19 cellular contexts compared by ENCODE assay signal in the genomic region with DNA sequence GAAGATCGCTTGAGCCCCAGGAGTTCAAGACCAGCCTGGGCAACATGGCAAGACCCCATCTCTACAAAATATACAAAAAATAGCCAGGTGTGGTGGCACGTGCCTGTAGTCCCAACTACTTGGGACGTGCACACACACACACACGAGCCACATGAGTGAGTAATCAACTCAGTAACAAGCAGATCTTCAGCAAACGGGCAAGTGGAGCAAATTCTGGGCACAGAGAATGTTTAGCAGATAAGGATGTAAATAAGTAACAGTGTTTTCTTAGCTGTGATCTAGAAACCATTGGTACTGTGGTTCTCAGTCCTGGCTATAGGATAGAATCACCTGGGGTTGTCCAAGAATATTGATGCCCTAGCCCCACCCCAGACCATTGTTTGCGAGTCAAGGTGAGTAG. TPM values are rescaled to one million over a fixed set of nuclear protein-coding genes. Genes with fewer than 3 reads are reported as not detected.
DNase-seq lines count a peak whose midpoint lies in the region; ATAC-seq and TF ChIP-seq lines count a peak whose summit lies in the region.
"Had no signal": no experiment of that assay in that cellular context is flagged by ENCODE, and none has a peak within 500 bp of the region (broad histone marks: within the 10 kb centered on the region; RNA-seq: fewer than 3 reads in every experiment).

No MANE protein-coding gene starts in this region.

- BruUV-seq in Caco-2 (replicated peaks; lab: Mats Ljungman, UMichigan) = no TSS peak

- H3K27ac ChIP-seq in cingulate gyrus (ENCODE audit: low read depth, low read length) = peak overlapping the region; percentile 90
- H3K27ac ChIP-seq: SJSA1 had no signal

- no peak for ATAC-seq in activated naive CD8-positive, alpha-beta T cell treated with anti-CD3 and anti-CD28 coated beads, Interleukin-2, amount 50 U/mL, for 24 hours
- no peak for ATAC-seq in naive thymus-derived CD8-positive, alpha-beta T cell
- ATAC-seq: GM12878 had no signal

- peak overlapping the region; percentile 79 for H3K27ac Mint-ChIP-seq in activated naive CD8-positive, alpha-beta T cell
- H3K27ac Mint-ChIP-seq in activated naive CD8-positive, alpha-beta T cell treated with anti-CD3 and anti-CD28 coated beads, Interleukin-2, amount 50 U/mL, for 24 hours = no peak overlapping the region
- H3K27ac Mint-ChIP-seq in naive thymus-derived CD8-positive, alpha-beta T cell = peak overlapping the region; percentile 44 to 97 (median 80)
- no peak overlapping the region for H3K27ac Mint-ChIP-seq in Caco-2 (ENCODE audit: unreplicated experiment)

- H3K36me3 Mint-ChIP-seq in activated naive CD8-positive, alpha-beta T cell = peaks cover 14% of the 10 kb centered on the region
- peaks cover 42% of the 10 kb centered on the region for H3K36me3 Mint-ChIP-seq in activated naive CD8-positive, alpha-beta T cell treated with anti-CD3 and anti-CD28 coated beads, Interleukin-2, amount 50 U/mL, for 24 hours (ENCODE audit: low read depth)
- peaks cover 5 to 73% (median 8%) of the 10 kb centered on the region in 3 donors for H3K36me3 Mint-ChIP-seq in naive thymus-derived CD8-positive, alpha-beta T cell
- peaks cover 18% of the 10 kb centered on the region for H3K36me3 Mint-ChIP-seq in Caco-2 (ENCODE audit: insufficient read depth, unreplicated experiment)

- no peak for DNase-seq in activated naive CD8-positive, alpha-beta T cell treated with anti-CD3 and anti-CD28 coated beads, Interleukin-2, amount 50 U/mL, for 24 hours
- no peak for DNase-seq in naive thymus-derived CD8-positive, alpha-beta T cell
- DNase-seq in Caco-2 = no peak
- DNase-seq in DMS153 treated with DMSO at 0.1 percent for 48 hours (lab: John Stamatoyannopoulos, UW; ENCODE audit: unreplicated experiment) = no peak
- no peak for DNase-seq in NCI-H226
- DNase-seq: AML-193, C1 segment of cervical spinal cord, DND-41, H7, Kasumi-1, NCI-H1694, NCI-H2081, NCI-H2171, NCI-H524 treated with DMSO at 0.1 percent for 48 hours, OCI-M1 had no signal

- no peaks in the 10 kb centered on the region for H3K27me3 ChIP-seq in Caco-2 (replicated peaks; ENCODE audit: control insufficient read depth, insufficient read depth, low read length)
- H3K27me3 ChIP-seq: SJSA1 had no signal

- POLR2A ChIA-PET in naive thymus-derived CD8-positive, alpha-beta T cell (lab: Charles Lee) = interaction anchor here (1.0 to 7.4 kb wide), 3 partner anchors 9 to 21 kb away, joined by 3 to 105 read pairs (median 3); no protein-coding TSS in a partner anchor
- POLR2A ChIA-PET in Caco-2 (lab: Charles Lee) = no interaction called here

- CTCF ChIA-PET in Caco-2 (lab: Charles Lee) = no interaction called here

- H3K4me3 ChIP-seq in Caco-2 (ENCODE audit: low read depth, low read length) = no peak overlapping the region
- H3K4me3 ChIP-seq: GM12878, SJSA1 had no signal

- no peaks in the 10 kb centered on the region for H3K9me3 ChIP-seq in Caco-2
- H3K9me3 ChIP-seq: SJSA1 had no signal

- no peaks in the 10 kb centered on the region for H3K27me3 Mint-ChIP-seq in activated naive CD8-positive, alpha-beta T cell
- no peaks in the 10 kb centered on the region for H3K27me3 Mint-ChIP-seq in activated naive CD8-positive, alpha-beta T cell treated with anti-CD3 and anti-CD28 coated beads, Interleukin-2, amount 50 U/mL, for 24 hours
- no peaks in the 10 kb centered on the region for H3K27me3 Mint-ChIP-seq in naive thymus-derived CD8-positive, alpha-beta T cell
- H3K27me3 Mint-ChIP-seq in Caco-2 (ENCODE audit: insufficient read depth, unreplicated experiment) = no peaks in the 10 kb centered on the region

- peaks cover 89% of the 10 kb centered on the region for H3K4me1 Mint-ChIP-seq in activated naive CD8-positive, alpha-beta T cell (ENCODE audit: low read depth)
- peaks cover 61% of the 10 kb centered on the region for H3K4me1 Mint-ChIP-seq in activated naive CD8-positive, alpha-beta T cell treated with anti-CD3 and anti-CD28 coated beads, Interleukin-2, amount 50 U/mL, for 24 hours
- H3K4me1 Mint-ChIP-seq in naive thymus-derived CD8-positive, alpha-beta T cell = peaks cover 52 to 92% (median 87%) of the 10 kb centered on the region in 4 donors
- peaks cover 4% of the 10 kb centered on the region for H3K4me1 Mint-ChIP-seq in Caco-2 (ENCODE audit: low read depth, unreplicated experiment)

- H3K9me3 Mint-ChIP-seq in activated naive CD8-positive, alpha-beta T cell (ENCODE audit: low read depth) = no peaks in the 10 kb centered on the region
- H3K9me3 Mint-ChIP-seq in activated naive CD8-positive, alpha-beta T cell treated with anti-CD3 and anti-CD28 coated beads, Interleukin-2, amount 50 U/mL, for 24 hours = no peaks in the 10 kb centered on the region
- no peaks in the 10 kb centered on the region for H3K9me3 Mint-ChIP-seq in naive thymus-derived CD8-positive, alpha-beta T cell
- no peaks in the 10 kb centered on the region for H3K9me3 Mint-ChIP-seq in Caco-2 (ENCODE audit: unreplicated experiment)

- intact Hi-C loops in Caco-2 (cut with micrococcal nuclease; ENCODE audit: unreplicated experiment) = no loop called here

- no peak overlapping the region for H3K4me3 Mint-ChIP-seq in activated naive CD8-positive, alpha-beta T cell
- H3K4me3 Mint-ChIP-seq in activated naive CD8-positive, alpha-beta T cell treated with anti-CD3 and anti-CD28 coated beads, Interleukin-2, amount 50 U/mL, for 24 hours = no peak overlapping the region
- H3K4me3 Mint-ChIP-seq in naive thymus-derived CD8-positive, alpha-beta T cell = peak overlapping the region in 6 of 10 donors; percentile 5 to 52 (median 21)
- no peak overlapping the region for H3K4me3 Mint-ChIP-seq in Caco-2 (ENCODE audit: unreplicated experiment)

- H3K4me1 ChIP-seq in Caco-2 = peaks cover 6% of the 10 kb centered on the region; the same call in 1 of the 2 replicates

- H3K36me3 ChIP-seq in Caco-2 (ENCODE audit: control insufficient read depth, insufficient read depth, low read length) = no peaks in the 10 kb centered on the region; the same call in 1 of the 2 replicates

- no peak for TF ChIP-seq CTCF in Caco-2 (IDR thresholded peaks at IDR 0.05; ENCODE audit: insufficient read depth in 1 of 2, low read depth in 1 of 2, low read length in 1 of 2, severe bottlenecking in 1 of 2, unreplicated experiment in 1 of 2)

RNA-seq across cellular contexts. Expression of a gene that starts 6.1 kb away (rescaled TPM):
- total RNA-seq in naive thymus-derived CD8-positive, alpha-beta T cell = 10 to 100 TPM; 28.9 to 31.7 TPM
- 10 to 100 TPM; 14.3 to 35.0 (median 30.6) TPM for polyA plus RNA-seq in naive thymus-derived CD8-positive, alpha-beta T cell
- 8.7 and 10.0 TPM in 2 replicates for total RNA-seq in Caco-2 (2022)

RNA-seq across cellular contexts. Expression of a gene that starts 52.1 kb away (rescaled TPM):
- total RNA-seq in naive thymus-derived CD8-positive, alpha-beta T cell = 10 to 100 TPM; 13.0 to 15.5 TPM
- polyA plus RNA-seq in naive thymus-derived CD8-positive, alpha-beta T cell = 1 to 10 TPM; 2.5 to 5.1 (median 2.9) TPM
- 12.2 and 14.6 TPM in 2 replicates for total RNA-seq in Caco-2 (2022)

Comparison
In these comparisons a context has a peak if more than half of its experiments do, and no peak if none do; other contexts are left out.
1. H3K27ac Mint-ChIP-seq: peak in activated naive CD8-positive, alpha-beta T cell (single experiment) and naive thymus-derived CD8-positive, alpha-beta T cell (10 of 10); none in activated naive CD8-positive, alpha-beta T cell treated with anti-CD3 and anti-CD28 coated beads, Interleukin-2, amount 50 U/mL, for 24 hours (single experiment) and Caco-2 (single experiment).
2. H3K4me3 Mint-ChIP-seq: peak in naive thymus-derived CD8-positive, alpha-beta T cell (6 of 10); none in activated naive CD8-positive, alpha-beta T cell (single experiment), activated naive CD8-positive, alpha-beta T cell treated with anti-CD3 and anti-CD28 coated beads, Interleukin-2, amount 50 U/mL, for 24 hours (single experiment) and Caco-2 (single experiment).